In the genomic region with DNA sequence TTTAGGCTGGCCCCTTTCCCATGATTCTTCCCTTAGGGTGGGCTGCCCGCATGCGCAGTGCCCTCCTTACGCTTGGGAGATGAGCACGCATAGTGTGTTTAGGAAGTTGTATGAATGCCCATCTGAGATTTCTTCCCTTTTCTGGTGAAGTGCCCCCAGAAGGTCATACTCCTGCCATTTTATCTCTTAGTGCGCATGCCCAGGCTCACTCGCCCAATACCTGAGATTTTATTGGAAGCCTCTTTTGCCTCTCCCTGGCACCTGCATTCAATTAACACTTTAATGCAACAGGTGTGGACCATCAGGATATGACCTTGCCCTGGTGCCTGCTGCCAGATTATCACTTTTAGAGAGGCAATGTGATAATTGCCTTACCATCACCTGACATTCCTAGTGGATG, we compare ENCODE assay signal across 35 cellular contexts. TPM values are rescaled to one million over a fixed set of nuclear protein-coding genes. Genes with fewer than 3 reads are reported as not detected.
"Had no signal": no experiment of that assay in that cellular context is flagged by ENCODE, and none has a peak within 500 bp of the region (broad histone marks: within the 10 kb centered on the region; RNA-seq: fewer than 3 reads in every experiment).

No MANE protein-coding gene starts in this region.

- H3K27me3 ChIP-seq: adrenal gland, ascending aorta, body of pancreas, brain microvascular endothelial cell, breast epithelium, cardiac muscle cell had no signal

- H3K4me3 ChIP-seq: adrenal gland, ascending aorta, body of pancreas, breast epithelium, cardiac muscle cell had no signal

- FAIRE-seq: astrocyte had no signal

- H3K9me3 ChIP-seq: adrenal gland, ascending aorta, body of pancreas had no signal

- H3K36me3 ChIP-seq: adrenal gland, ascending aorta, brain microvascular endothelial cell, breast epithelium, cardiac muscle cell had no signal

- ATAC-seq: activated naive CD4-positive, alpha-beta T cell treated with anti-CD3 and anti-CD28 coated beads, Interleukin-2, amount 50 U/mL, for 72 hours; activated naive CD8-positive, alpha-beta T cell treated with anti-CD3 and anti-CD28 coated beads, Interleukin-2, amount 50 U/mL, for 24 hours; activated T-cell treated with anti-CD3 and anti-CD28 coated beads, Interleukin-2, amount 50 U/mL, for 4 hours; activated T-cell treated with anti-CD3 and anti-CD28 coated beads, Interleukin-2, amount 50 U/mL, for 72 hours; activated T-helper 17 cell treated with anti-CD3 and anti-CD28 coated beads, Interleukin-2, amount 50 U/mL, for 72 hours; body of pancreas had no signal

- H3K27ac ChIP-seq: adrenal gland, ascending aorta, body of pancreas, brain microvascular endothelial cell, breast epithelium, cardiac muscle cell had no signal

- H3K4me1 ChIP-seq: adrenal gland, ascending aorta, body of pancreas, breast epithelium had no signal

- DNase-seq: activated effector memory CD4-positive, alpha-beta T cell treated with anti-CD3 and anti-CD28 coated beads, Interleukin-2, amount 50 U/mL, for 16 hours; activated effector memory CD4-positive, alpha-beta T cell treated with Interleukin-2 at 50 U/mL for 16 hours; activated gamma-delta T cell; activated gamma-delta T cell treated with Interleukin-2 at 50 U/mL for 16 hours; activated naive CD4-positive, alpha-beta T cell; activated naive CD4-positive, alpha-beta T cell treated with anti-CD3 and anti-CD28 coated beads for 36 hours; activated naive CD4-positive, alpha-beta T cell treated with anti-CD3 and anti-CD28 coated beads, Interleukin-2, amount 10 ng/mL, durations not matched to agents 7 days and 5 days; activated naive CD4-positive, alpha-beta T cell treated with anti-CD3 and anti-CD28 coated beads, Interleukin-2, amount 50 U/mL, for 16 hours; activated naive CD4-positive, alpha-beta T cell treated with Interleukin-2 at 50 U/mL for 16 hours; activated naive CD8-positive, alpha-beta T cell treated with anti-CD3 and anti-CD28 coated beads for 36 hours; activated naive CD8-positive, alpha-beta T cell treated with anti-CD3 and anti-CD28 coated beads, Interleukin-2, amount 10 ng/mL, durations not matched to agents 7 days and 5 days; activated naive CD8-positive, alpha-beta T cell treated with anti-CD3 and anti-CD28 coated beads, Interleukin-2, amount 50 U/mL, for 24 hours; activated T-cell treated with anti-CD3 and anti-CD28 coated beads, Interleukin-2, amount 50 U/mL, for 4 hours; activated T-cell treated with anti-CD3 and anti-CD28 coated beads, Interleukin-2, amount 50 U/mL, for 48 hours; activated T-cell treated with anti-CD3 and anti-CD28 coated beads, Interleukin-2, amount 50 U/mL, for 72 hours; adrenal gland; amniotic stem cell; amygdala; anterior cingulate cortex; aorta; body of pancreas; brain microvascular endothelial cell; caudate nucleus; central memory CD4-positive, alpha-beta T cell; cerebellar nuclear complex had no signal

RNA-seq across cellular contexts. Expression of a gene that starts 36.6 kb away (rescaled TPM):
- total RNA-seq: astrocyte, bronchial epithelial cell, cardiac muscle cell, chondrocyte had no signal
- polyA plus RNA-seq: cardiac muscle cell had no signal

RNA-seq across cellular contexts. Expression of a gene that starts 45.5 kb away (rescaled TPM):
- total RNA-seq: activated naive CD4-positive, alpha-beta T cell treated with anti-CD3 and anti-CD28 coated beads for 36 hours; activated naive CD4-positive, alpha-beta T cell treated with anti-CD3 and anti-CD28 coated beads, Interleukin-2, amount 50 U/mL, for 72 hours; activated naive CD8-positive, alpha-beta T cell treated with anti-CD3 and anti-CD28 coated beads for 36 hours; activated naive CD8-positive, alpha-beta T cell treated with anti-CD3 and anti-CD28 coated beads, Interleukin-2, amount 10 ng/mL, durations not matched to agents 7 days and 5 days; activated T-cell treated with anti-CD3 and anti-CD28 coated beads, Interleukin-2, amount 50 U/mL, for 4 hours; activated T-cell treated with anti-CD3 and anti-CD28 coated beads, Interleukin-2, amount 50 U/mL, for 72 hours; activated T-helper 1 cell treated with anti-CD3 and anti-CD28 coated beads, Interleukin-12 subunit alpha, Interleukin-12 subunit beta, Interleukin-2, Interleukin-4 antibody, amounts not matched to agents 30 ng/mL and 10 ng/mL and 1 ng/mL, durations not matched to agents 14 hours and 24 hours and 36 hours; activated T-helper 17 cell treated with anti-CD3 and anti-CD28 coated beads, Interleukin-2, amount 50 U/mL, for 72 hours; activated T-helper 2 cell treated with anti-CD3 and anti-CD28 coated beads, Interferon-gamma antibody, Interleukin-2, Interleukin-4, amounts not matched to agents 10 μg/mL and 5 μg/mL and 100 μg/mL, durations not matched to agents 14 hours and 24 hours and 36 hours; bronchial epithelial cell had no signal
